8 cellular contexts compared by ENCODE assay signal in the genomic region with DNA sequence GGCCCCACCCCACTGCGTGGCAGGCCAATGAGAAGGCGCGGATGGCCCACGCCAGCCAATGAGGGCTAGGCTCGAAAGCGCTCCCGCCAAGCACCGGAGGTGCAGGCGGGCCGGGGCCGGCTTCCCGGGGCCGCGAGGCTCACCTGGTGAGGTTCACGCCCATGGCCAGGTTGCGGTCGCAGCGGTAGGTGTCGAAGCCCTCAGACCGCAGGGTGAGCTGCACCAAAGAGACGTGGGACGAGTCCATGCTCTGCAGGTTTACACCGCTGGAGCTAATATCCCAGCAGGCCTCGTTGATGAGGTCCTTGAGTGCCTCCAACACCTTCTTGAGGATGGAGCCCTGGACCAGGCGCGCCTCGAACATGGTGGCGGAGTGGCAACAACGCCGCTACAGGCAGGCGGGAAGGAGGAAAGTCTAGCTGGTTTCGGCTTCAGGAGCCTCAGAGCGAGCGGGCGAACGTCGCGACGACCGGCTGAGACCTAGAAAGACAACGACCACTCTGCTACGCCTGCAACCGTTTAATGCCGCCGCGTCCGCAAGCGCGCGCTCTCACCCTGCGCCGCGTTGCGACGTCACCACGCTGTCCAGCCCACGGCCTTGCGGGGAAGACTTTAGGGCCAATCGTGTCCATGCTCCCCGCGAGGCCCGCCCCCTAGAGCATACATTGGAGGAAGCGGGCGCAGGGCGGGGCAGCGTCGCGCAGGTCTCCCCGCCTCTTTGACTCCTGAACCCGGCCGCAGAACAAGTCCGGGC. TPM values are rescaled to one million over a fixed set of nuclear protein-coding genes. Genes with fewer than 3 reads are reported as not detected.
A peak's percentile ranks its signal among the peaks of the same experiment; 100 is the strongest.
DNase-seq lines count a peak whose midpoint lies in the region; ATAC-seq, FAIRE-seq and TF ChIP-seq lines count a peak whose summit lies in the region.

Gene PCNA (minus strand): TSS at position 524 of the 754 bp plus-strand sequence. CDS start 160 bp downstream, at position 364.

- dilution Hi-C loops in keratinocyte (cut with MboI; ENCODE audit: extremely low pct_ligation_motif_present, low sequenced_read_pairs) = no loop called here

- no peaks in the 10 kb centered on the region for H3K9me1 ChIP-seq in keratinocyte (ENCODE audit: control insufficient read depth, extremely low read depth, insufficient read depth, low read length)

- peaks cover 39% of the 10 kb centered on the region for H3K79me2 ChIP-seq in keratinocyte (ENCODE audit: control insufficient read depth, insufficient read depth, low read length)

- H3K4me2 ChIP-seq in keratinocyte (ENCODE audit: control insufficient read depth, extremely low read depth, insufficient read depth, low read depth, low read length) = peak within 1 kb of the TSS; percentile 61

- H3K27me3 ChIP-seq in keratinocyte (ENCODE audit: control insufficient read depth, extremely low read depth, insufficient read depth, low read length) = no peaks in the 10 kb centered on the region

- H3K9me3 ChIP-seq in keratinocyte (ENCODE audit: control insufficient read depth, low read depth, low read length) = no peaks in the 10 kb centered on the region

- H3K27ac ChIP-seq in keratinocyte (ENCODE audit: control insufficient read depth, insufficient read depth, low read length) = peak within 1 kb of the TSS; percentile 84

- peak within 1 kb of the TSS; percentile 63 to 93 (median 80) for H3K4me3 ChIP-seq in keratinocyte (ENCODE audit: control insufficient read depth in 2 of 3, extremely low read depth in 1 of 3, insufficient read depth in 2 of 3, low read depth in 1 of 3, low read length in 3 of 3)

- no peaks in the 10 kb centered on the region for H4K20me1 ChIP-seq in keratinocyte (ENCODE audit: control insufficient read depth, extremely low read depth, insufficient read depth, low read length)

- ATAC-seq in HG03432 (IDR thresholded peaks at IDR 0.05; ENCODE audit: unreplicated experiment) = peak; percentile 94

- H3K36me3 ChIP-seq in keratinocyte (ENCODE audit: control insufficient read depth in 2 of 2, extremely low read depth in 1 of 2, insufficient read depth in 2 of 2, low read length in 2 of 2) = peaks cover 11 to 14% of the 10 kb centered on the region in 2 experiments

- peaks cover 2% of the 10 kb centered on the region for H3K4me1 ChIP-seq in keratinocyte (ENCODE audit: control insufficient read depth, extremely low read depth, insufficient read depth, low read length)

- TF ChIP-seq POLR2A in GM19099 (IDR thresholded peaks at IDR 0.05; ENCODE audit: extremely low read depth, insufficient read length, low read depth) = peak; percentile 99

- DNase-seq in AG20443 (ENCODE audit: low spot score) (peak; percentile 97), NCI-H510A (lab: John Stamatoyannopoulos, UW) (peak; percentile 99), cerebellum (ENCODE audit: low spot score) (peak; percentile 99), keratinocyte (ENCODE audit: low read depth, low spot score) (peak; percentile 84)
- DNase-seq in activated CD4-positive, alpha-beta T cell treated with anti-CD3 and anti-CD28 coated beads for 1 hour = peak; percentile 88
- DNase-seq in stimulated activated CD4-positive, alpha-beta T cell treated with anti-CD3 and anti-CD28 coated beads, Interleukin-15, amount 100 ng/mL, for 1 hour (ENCODE audit: low read depth in 1 of 2, low spot score in 1 of 2) = peak; percentile 84 to 93

- H2AFZ ChIP-seq in keratinocyte (ENCODE audit: control insufficient read depth, low read length) = peak within 1 kb of the TSS; percentile 97

- no peak for FAIRE-seq in keratinocyte (lab: Jason Lieb, UNC)

- TF ChIP-seq CTCF in keratinocyte (optimal IDR thresholded peaks at IDR 0.05 in 1 of 3, IDR thresholded peaks at IDR 0.05 in 1 of 3, conservative IDR thresholded peaks at IDR 0.05 in 1 of 3; ENCODE audit: extremely low read depth in 1 of 3, insufficient read depth in 2 of 3, low read length in 3 of 3) = no peak

- H3K9ac ChIP-seq in keratinocyte (ENCODE audit: control insufficient read depth, extremely low read depth, insufficient read depth, low read length) = peak within 1 kb of the TSS; percentile 88

RNA-seq across cellular contexts. Expression of gene PCNA, which starts in this region (rescaled TPM):
- total RNA-seq in cerebellum = 52.4 TPM
- 54.0 to 139 TPM (median 130 TPM) in 3 replicates for polyA plus RNA-seq in keratinocyte
- 39.7 TPM for polyA plus RNA-seq in keratinocyte (2011; ENCODE audit: low read depth)
- polyA plus RNA-seq in keratinocyte (2011; cell fraction: cytosol; rRNA removed) = 68.9 and 97.6 TPM in 2 replicates
- 60.8 and 76.0 TPM in 2 replicates for polyA plus RNA-seq in keratinocyte (2011; cell fraction: nucleus; rRNA removed)
- 51.1 and 98.6 TPM in 2 replicates for polyA plus RNA-seq in keratinocyte (2012; ENCODE audit: low replicate concordance)
- polyA minus RNA-seq in keratinocyte = 52.6 to 91.3 TPM (median 85.1 TPM) in 3 replicates
- 91.3 TPM for polyA minus RNA-seq in keratinocyte (2011; cell fraction: cytosol; rRNA and poly(A)+ RNA removed)
- polyA minus RNA-seq in keratinocyte (2011; cell fraction: nucleus; rRNA and poly(A)+ RNA removed) = 29.8 and 30.2 TPM in 2 replicates

Comparison
In these comparisons a context has a peak if more than half of its experiments do, and no peak if none do; other contexts are left out.
1. Peak in every context shown above with its lines: DNase-seq, ATAC-seq, H3K4me3 ChIP-seq and H3K27ac ChIP-seq.